ENCODE assay signal across 14 cellular contexts in the genomic region with DNA sequence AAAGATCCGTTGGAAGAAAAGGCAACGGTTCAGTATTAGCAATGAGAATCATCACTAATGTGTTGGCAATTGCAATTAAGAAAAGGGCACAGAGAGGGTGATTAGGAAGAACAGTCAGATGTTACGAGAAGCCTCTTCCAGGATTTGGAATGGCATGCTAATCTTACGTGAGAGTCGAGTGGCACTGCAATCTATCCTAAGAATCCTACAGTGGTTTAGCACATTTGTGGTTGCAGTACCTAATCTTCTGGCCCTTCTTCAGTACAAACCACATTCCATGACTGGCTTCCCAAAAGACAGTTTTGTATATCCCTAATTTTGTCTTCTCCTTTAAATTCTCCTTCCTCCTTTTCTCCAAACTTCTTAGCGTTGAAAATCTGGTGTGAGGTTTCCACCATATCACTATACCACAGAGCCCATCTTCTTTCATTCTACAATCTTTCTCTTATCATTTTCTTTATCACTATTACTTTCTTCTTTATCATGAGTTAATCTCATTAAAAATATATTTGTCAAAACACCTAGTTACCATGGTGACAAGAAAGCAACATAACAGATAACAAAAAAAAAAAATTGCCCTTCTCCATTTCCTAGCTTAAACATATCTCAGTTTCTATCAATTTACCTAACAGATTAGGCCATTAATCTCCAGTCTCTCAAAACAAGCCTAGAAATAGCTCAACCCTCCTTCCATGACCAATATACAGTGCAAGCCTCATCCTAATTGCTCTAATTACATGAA.
"Had no signal": no experiment of that assay in that cellular context is flagged by ENCODE, and none has a peak within 500 bp of the region (broad histone marks: within the 10 kb centered on the region; RNA-seq: fewer than 3 reads in every experiment).

No MANE protein-coding gene starts in this region.

- DNase-seq: activated CD4-positive, alpha-beta T cell treated with anti-CD3 and anti-CD28 coated beads for 1 hour; activated CD4-positive, alpha-beta T cell treated with anti-CD3 and anti-CD28 coated beads, Interleukin-2, amount 50 U/mL, for 4 hours; activated naive CD8-positive, alpha-beta T cell treated with anti-CD3 and anti-CD28 coated beads, Interleukin-2, amount 10 ng/mL, durations not matched to agents 7 days and 5 days; activated T-cell treated with anti-CD3 and anti-CD28 coated beads for 4 hours; colonic mucosa; foreskin melanocyte; head of caudate nucleus; kidney; T1000; transverse colon; uterus had no signal

- H3K27ac ChIP-seq: colonic mucosa, suprapubic skin, transverse colon, uterus had no signal

- H3K36me3 ChIP-seq: colonic mucosa, suprapubic skin, transverse colon, uterus had no signal

- H3K27me3 ChIP-seq: colonic mucosa, suprapubic skin, transverse colon, uterus had no signal

- ATAC-seq: left lobe of liver had no signal

- H3K4me1 ChIP-seq: colonic mucosa, suprapubic skin, transverse colon, uterus had no signal

- H3K4me3 ChIP-seq: colonic mucosa, lung, suprapubic skin, transverse colon, uterus had no signal
